Comparison of ENCODE assay signal across 22 cellular contexts in genomic region chr9:18741331-18741730, GRCh38.
"Had no signal": no experiment of that assay in that cellular context is flagged by ENCODE, and none has a peak within 500 bp of the region (broad histone marks: within the 10 kb centered on the region; RNA-seq: fewer than 3 reads in every experiment).

No MANE protein-coding gene starts in this region.

- H3K27ac ChIP-seq: colonic mucosa, coronary artery, dorsolateral prefrontal cortex, epithelial cell of prostate, esophagus muscularis mucosa, esophagus squamous epithelium, foreskin keratinocyte, gastrocnemius medialis, gastroesophageal sphincter, heart left ventricle, heart right ventricle had no signal

- H3K4me3 Mint-ChIP-seq: dendritic cell treated with granulocyte-macrophage colony-stimulating factor and Interleukin-4, amounts not matched to agents 40 ng/mL and 50 ng/mL, for 4 days; effector memory CD8-positive, alpha-beta T cell had no signal

- H3K4me3 ChIP-seq: colonic mucosa, coronary artery, dorsolateral prefrontal cortex, esophagus muscularis mucosa, esophagus squamous epithelium, gastrocnemius medialis, gastroesophageal sphincter, heart left ventricle, heart right ventricle had no signal

- H3K27ac Mint-ChIP-seq: dendritic cell treated with granulocyte-macrophage colony-stimulating factor and Interleukin-4, amounts not matched to agents 40 ng/mL and 50 ng/mL, for 4 days; effector memory CD8-positive, alpha-beta T cell had no signal

- H3K36me3 ChIP-seq: colonic mucosa, esophagus muscularis mucosa, esophagus squamous epithelium, gastrocnemius medialis, gastroesophageal sphincter, heart left ventricle, heart right ventricle had no signal

- H3K27me3 ChIP-seq: colonic mucosa, dorsolateral prefrontal cortex, esophagus muscularis mucosa, esophagus squamous epithelium, foreskin keratinocyte, gastrocnemius medialis, gastroesophageal sphincter, heart left ventricle, heart right ventricle had no signal

- DNase-seq: colonic mucosa; cortex of kidney; dermis blood vessel endothelial cell; dorsolateral prefrontal cortex; effector CD4-positive, alpha-beta T cell; effector CD8-positive, alpha-beta T cell; effector memory CD4-positive, alpha-beta T cell; effector memory CD8-positive, alpha-beta T cell; erythroblast; esophagus squamous epithelium; foreskin keratinocyte; foreskin melanocyte; gastrocnemius medialis; glutamatergic neuron; head of caudate nucleus; heart left ventricle; heart right ventricle had no signal

- H3K27me3 Mint-ChIP-seq: dendritic cell treated with granulocyte-macrophage colony-stimulating factor and Interleukin-4, amounts not matched to agents 40 ng/mL and 50 ng/mL, for 4 days had no signal

- H3K9me3 ChIP-seq: colonic mucosa, esophagus muscularis mucosa, esophagus squamous epithelium, gastrocnemius medialis, gastroesophageal sphincter, heart left ventricle, heart right ventricle had no signal

- H3K9me3 Mint-ChIP-seq: dendritic cell treated with granulocyte-macrophage colony-stimulating factor and Interleukin-4, amounts not matched to agents 40 ng/mL and 50 ng/mL, for 4 days; effector memory CD8-positive, alpha-beta T cell had no signal

- H3K4me1 ChIP-seq: colonic mucosa, foreskin keratinocyte, gastrocnemius medialis had no signal
